In the genomic region with DNA sequence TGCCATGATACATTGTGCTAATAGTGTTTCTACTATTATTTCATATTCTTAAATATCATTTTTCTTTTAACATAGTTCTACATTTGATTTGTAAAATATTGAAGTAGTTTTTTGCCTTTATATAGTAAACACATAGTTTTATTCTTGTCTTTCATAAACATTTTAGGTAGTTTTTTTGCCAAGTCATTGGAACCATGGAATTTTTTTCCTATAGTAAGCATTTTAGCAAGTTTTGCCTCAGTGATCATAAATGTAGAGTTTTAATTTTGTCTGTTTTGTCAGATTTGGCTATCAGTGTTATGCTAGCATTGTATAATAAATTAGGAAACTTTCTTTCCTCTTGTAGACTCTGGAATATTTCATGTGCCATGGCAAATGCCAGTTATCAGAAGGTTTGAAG, we compare ENCODE assay signal across 7 cellular contexts.
"Had no signal": no experiment of that assay in that cellular context is flagged by ENCODE, and none has a peak within 500 bp of the region (broad histone marks: within the 10 kb centered on the region; RNA-seq: fewer than 3 reads in every experiment).

No MANE protein-coding gene starts in this region.

- DNase-seq: H9, HCEC 1CT, KG1 had no signal

- H3K4me2 ChIP-seq: GM23338 had no signal

- H3K27ac ChIP-seq: HL-60 had no signal

- FAIRE-seq: H1, H54 had no signal

- H3K4me3 ChIP-seq: GM23338 had no signal

- ATAC-seq: GM23338 had no signal
